2 cellular contexts compared by ENCODE assay signal in genomic region chr5:76723266-76723665, GRCh38.
TF ChIP-seq lines count a peak whose summit lies in the region.

No MANE protein-coding gene starts in this region.

TF ChIP-seq in IMR-90, 13 proteins besides CTCF, POLR2A, EP300 and RAD21 (continued from another document):
- TF ChIP-seq, protein P1, sequence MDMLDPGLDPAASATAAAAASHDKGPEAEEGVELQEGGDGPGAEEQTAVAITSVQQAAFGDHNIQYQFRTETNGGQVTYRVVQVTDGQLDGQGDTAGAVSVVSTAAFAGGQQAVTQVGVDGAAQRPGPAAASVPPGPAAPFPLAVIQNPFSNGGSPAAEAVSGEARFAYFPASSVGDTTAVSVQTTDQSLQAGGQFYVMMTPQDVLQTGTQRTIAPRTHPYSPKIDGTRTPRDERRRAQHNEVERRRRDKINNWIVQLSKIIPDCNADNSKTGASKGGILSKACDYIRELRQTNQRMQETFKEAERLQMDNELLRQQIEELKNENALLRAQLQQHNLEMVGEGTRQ (IDR thresholded peaks at IDR 0.05; ENCODE audit: low read depth, low read length) = no peak
- TF ChIP-seq MAFK (IDR thresholded peaks at IDR 0.05; ENCODE audit: low read depth, low read length) (no peak), CEBPB (IDR thresholded peaks at IDR 0.05; ENCODE audit: low read depth, low read length) (no peak), FOS (IDR thresholded peaks at IDR 0.05; ENCODE audit: low read depth, low read length) (no peak)
TF ChIP-seq in IMR-90: peak in this region for 0.

TF ChIP-seq in WTC11, 78 proteins besides CTCF, POLR2A, EP300 and RAD21 (continued from another document):
- TF ChIP-seq, protein P2, sequence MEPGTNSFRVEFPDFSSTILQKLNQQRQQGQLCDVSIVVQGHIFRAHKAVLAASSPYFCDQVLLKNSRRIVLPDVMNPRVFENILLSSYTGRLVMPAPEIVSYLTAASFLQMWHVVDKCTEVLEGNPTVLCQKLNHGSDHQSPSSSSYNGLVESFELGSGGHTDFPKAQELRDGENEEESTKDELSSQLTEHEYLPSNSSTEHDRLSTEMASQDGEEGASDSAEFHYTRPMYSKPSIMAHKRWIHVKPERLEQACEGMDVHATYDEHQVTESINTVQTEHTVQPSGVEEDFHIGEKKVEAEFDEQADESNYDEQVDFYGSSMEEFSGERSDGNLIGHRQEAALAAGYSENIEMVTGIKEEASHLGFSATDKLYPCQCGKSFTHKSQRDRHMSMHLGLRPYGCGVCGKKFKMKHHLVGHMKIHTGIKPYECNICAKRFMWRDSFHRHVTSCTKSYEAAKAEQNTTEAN (CRISPR knock-in tag; IDR thresholded peaks at IDR 0.05) = no peak
- TF ChIP-seq FOXJ3 (CRISPR knock-in tag; IDR thresholded peaks at IDR 0.05; ENCODE audit: borderline replicate concordance) = no peak
- TF ChIP-seq PRDM15 (CRISPR knock-in tag; IDR thresholded peaks at IDR 0.05) = no peak
- no peak for TF ChIP-seq NFATC4 (CRISPR knock-in tag; IDR thresholded peaks at IDR 0.05)
- TF ChIP-seq ERG (CRISPR knock-in tag; IDR thresholded peaks at IDR 0.05) = no peak
- TF ChIP-seq CREB1 (CRISPR knock-in tag; IDR thresholded peaks at IDR 0.05) = no peak
- TF ChIP-seq IRF2 (CRISPR knock-in tag; IDR thresholded peaks at IDR 0.05; ENCODE audit: borderline replicate concordance, low read depth) = no peak
